8 cellular contexts compared by ENCODE assay signal in the genomic region with DNA sequence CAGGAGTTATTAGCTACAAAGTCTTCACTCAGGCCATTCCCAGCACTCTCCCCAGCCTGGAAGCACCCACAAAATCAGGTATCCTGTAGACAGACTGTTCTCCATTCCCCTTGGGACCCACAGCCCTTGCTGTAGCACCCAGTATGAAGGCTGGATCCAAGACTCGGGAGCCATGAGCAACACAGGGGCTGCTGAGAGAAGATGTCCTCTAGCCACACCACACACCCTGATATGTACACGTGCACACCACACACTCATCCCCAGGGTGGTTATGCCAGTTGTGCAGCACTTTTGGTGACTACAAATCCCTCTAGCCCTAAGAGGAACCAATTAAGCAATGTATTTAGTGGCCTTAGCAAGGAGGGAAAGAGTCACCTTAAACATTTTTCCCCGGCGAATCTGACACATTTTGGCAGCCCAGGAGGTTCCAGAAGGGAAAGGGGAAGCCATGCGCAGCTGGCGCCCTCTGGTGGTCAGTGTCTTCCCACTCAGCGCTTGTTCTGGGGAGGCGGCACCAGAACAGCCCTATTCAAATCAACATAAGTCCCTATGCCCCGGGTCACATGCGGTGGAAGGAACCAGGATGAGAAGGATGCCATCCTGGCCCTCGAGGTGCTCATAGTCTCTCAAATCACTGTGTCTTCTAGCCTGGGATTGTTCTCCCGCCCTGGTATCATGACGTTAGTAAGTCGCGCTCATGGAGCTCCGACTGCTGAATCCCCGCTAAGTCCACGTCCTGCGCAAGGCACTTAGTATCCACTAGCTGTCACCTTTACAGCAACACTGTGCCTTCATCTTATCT.
DNase-seq lines count a peak whose midpoint lies in the region; ATAC-seq lines count a peak whose summit lies in the region.

No MANE protein-coding gene starts in this region.

- WGBS in mesendoderm (ENCODE audit: extremely low coverage, insufficient coverage, low lambda C conversion rate) = no CpG with 5 or more reads among the region's 19 CpGs

- H3K4me3 Mint-ChIP-seq in activated CD8-positive, alpha-beta T cell treated with anti-CD3 and anti-CD28 coated beads, Interleukin-2, amount 10 ng/mL, durations not matched to agents 7 days and 5 days = no peak overlapping the region
- H3K4me3 Mint-ChIP-seq in effector memory CD8-positive, alpha-beta T cell = no peak overlapping the region

- no peak overlapping the region for H2AK5ac ChIP-seq in mesendoderm (ENCODE audit: low read length)

- H3K27me3 Mint-ChIP-seq in activated CD8-positive, alpha-beta T cell treated with anti-CD3 and anti-CD28 coated beads, Interleukin-2, amount 10 ng/mL, durations not matched to agents 7 days and 5 days (ENCODE audit: low read depth) = peaks cover 29% of the 10 kb centered on the region
- peaks cover 30 to 68% of the 10 kb centered on the region in 2 donors for H3K27me3 Mint-ChIP-seq in effector memory CD8-positive, alpha-beta T cell

- H3K4me1 Mint-ChIP-seq in activated CD8-positive, alpha-beta T cell treated with anti-CD3 and anti-CD28 coated beads, Interleukin-2, amount 10 ng/mL, durations not matched to agents 7 days and 5 days (ENCODE audit: low read depth) = peaks cover 5% of the 10 kb centered on the region
- H3K4me1 Mint-ChIP-seq in effector memory CD8-positive, alpha-beta T cell (ENCODE audit: low read depth in 2 of 2) = peaks cover 0 to 8% of the 10 kb centered on the region in 2 donors

- H4K8ac ChIP-seq in mesendoderm (ENCODE audit: low read depth, low read length) = no peak overlapping the region

- no peak overlapping the region for H4K5ac ChIP-seq in mesendoderm (ENCODE audit: low read length)

- no peak overlapping the region for H3K4me2 ChIP-seq in mesendoderm (ENCODE audit: low read length)

- no peak overlapping the region for H3K56ac ChIP-seq in mesendoderm (ENCODE audit: low read length)

- POLR2A ChIA-PET in activated CD8-positive, alpha-beta T cell treated with anti-CD3 and anti-CD28 coated beads, Interleukin-2, amount 10 ng/mL, durations not matched to agents 7 days and 5 days (lab: Charles Lee) = interaction anchor here (1.0 kb wide), 1 partner anchor 13 kb away, joined by 3 read pairs; no protein-coding TSS in a partner anchor

- DNase-seq in SIG-M5 treated with dmso at 0.1 percent for 504 hours (lab: John Stamatoyannopoulos, UW; ENCODE audit: unreplicated experiment) (peak; percentile 56), SIG-M5 (lab: John Stamatoyannopoulos, UW) (no peak), NCI-H69 (lab: John Stamatoyannopoulos, UW) (peak; percentile 85), mesendoderm (peak; percentile 92)
- DNase-seq in activated CD8-positive, alpha-beta T cell treated with anti-CD3 and anti-CD28 coated beads, Interleukin-2, amount 10 ng/mL, durations not matched to agents 7 days and 5 days = peak; percentile 83
- DNase-seq in effector memory CD8-positive, alpha-beta T cell = peak; percentile 61 to 65 (median 63)
- DNase-seq in stimulated activated CD8-positive, alpha-beta memory T cell treated with anti-CD3 and anti-CD28 coated beads, Interleukin-15, amount 100 ng/mL, for 24 hours (ENCODE audit: low read depth) = peak; percentile 70

- no peaks in the 10 kb centered on the region for H3K9me3 Mint-ChIP-seq in activated CD8-positive, alpha-beta T cell treated with anti-CD3 and anti-CD28 coated beads, Interleukin-2, amount 10 ng/mL, durations not matched to agents 7 days and 5 days (ENCODE audit: insufficient read depth)
- H3K9me3 Mint-ChIP-seq in effector memory CD8-positive, alpha-beta T cell = no peaks in the 10 kb centered on the region

- H3K4ac ChIP-seq in mesendoderm (ENCODE audit: low read depth, low read length) = no peak overlapping the region

- H3K18ac ChIP-seq in mesendoderm (ENCODE audit: low read length) = no peak overlapping the region

- H2BK15ac ChIP-seq in mesendoderm (replicated peaks; ENCODE audit: low read depth) = no peak overlapping the region

- H2BK5ac ChIP-seq in mesendoderm (ENCODE audit: low read length) = no peak overlapping the region

- H3K23ac ChIP-seq in mesendoderm (ENCODE audit: low read length) = no peak overlapping the region

- H3K27ac ChIP-seq in mesendoderm (ENCODE audit: low read depth, low read length) = no peak overlapping the region

- no peak overlapping the region for H3K27ac Mint-ChIP-seq in activated CD8-positive, alpha-beta T cell treated with anti-CD3 and anti-CD28 coated beads, Interleukin-2, amount 10 ng/mL, durations not matched to agents 7 days and 5 days
- no peak overlapping the region for H3K27ac Mint-ChIP-seq in effector memory CD8-positive, alpha-beta T cell

- no peaks in the 10 kb centered on the region for H3K79me2 ChIP-seq in mesendoderm (ENCODE audit: control insufficient read depth, insufficient read depth, low read length)

- no peaks in the 10 kb centered on the region for H3K4me1 ChIP-seq in mesendoderm (ENCODE audit: control insufficient read depth, low read depth, low read length)

- peak; percentile 70 for ATAC-seq in HG03342 (IDR thresholded peaks at IDR 0.05; ENCODE audit: unreplicated experiment)
- peak; percentile 92 for ATAC-seq in activated CD8-positive, alpha-beta T cell treated with anti-CD3 and anti-CD28 coated beads, Interleukin-2, amount 10 ng/mL, durations not matched to agents 7 days and 5 days
- ATAC-seq in effector memory CD8-positive, alpha-beta T cell (replicated peaks) = peak; percentile 80

- no peaks in the 10 kb centered on the region for H3K36me3 ChIP-seq in mesendoderm (ENCODE audit: control insufficient read depth, insufficient read depth, low read length)

- H2BK120ac ChIP-seq in mesendoderm (ENCODE audit: low read depth, low read length) = no peak overlapping the region

- H3K79me1 ChIP-seq in mesendoderm (ENCODE audit: low read length) = no peaks in the 10 kb centered on the region

- H3K27me3 ChIP-seq in mesendoderm (ENCODE audit: insufficient read depth, low read length, poor library complexity) = no peaks in the 10 kb centered on the region

- CTCF ChIA-PET in activated CD8-positive, alpha-beta T cell treated with anti-CD3 and anti-CD28 coated beads, Interleukin-2, amount 10 ng/mL, durations not matched to agents 7 days and 5 days (lab: Charles Lee) = interaction anchor here (0.6 to 4.8 kb wide), 20 partner anchors 9 to 347 kb away, joined by 3 to 43 read pairs (median 4); partner anchors contain the start of gene SAMD4A

- H3K9ac ChIP-seq in mesendoderm (ENCODE audit: low read length) = no peak overlapping the region

- H3K4me3 ChIP-seq in mesendoderm (ENCODE audit: low read length) = no peak overlapping the region

- no peaks in the 10 kb centered on the region for H3K36me3 Mint-ChIP-seq in activated CD8-positive, alpha-beta T cell treated with anti-CD3 and anti-CD28 coated beads, Interleukin-2, amount 10 ng/mL, durations not matched to agents 7 days and 5 days (ENCODE audit: low read depth)
- no peaks in the 10 kb centered on the region for H3K36me3 Mint-ChIP-seq in effector memory CD8-positive, alpha-beta T cell (ENCODE audit: insufficient read depth)
